20 cellular contexts compared by ENCODE assay signal in genomic region chr14:45972416-45972815, GRCh38.
"Had no signal": no experiment of that assay in that cellular context is flagged by ENCODE, and none has a peak within 500 bp of the region (broad histone marks: within the 10 kb centered on the region; RNA-seq: fewer than 3 reads in every experiment).

No MANE protein-coding gene starts in this region.

- H3K4me1 ChIP-seq: heart left ventricle, pancreas, right lobe of liver, tibial artery, upper lobe of left lung, vagina had no signal

- DNase-seq: effector memory CD4-positive, alpha-beta T cell; heart left ventricle; hippocampal formation; left colon; left ventricle myocardium superior; mesenchymal stem cell; midbrain; occipital lobe; pancreas; right lobe of liver; stimulated activated CD4-positive, alpha-beta T cell treated with anti-CD3 and anti-CD28 coated beads, Interleukin-1b, Interleukin-23, amount 100 ng/mL, for 48 hours; stimulated activated CD4-positive, alpha-beta T cell treated with anti-CD3 and anti-CD28 coated beads, Interleukin-4, amount 100 ng/mL, for 24 hours; tibial artery; upper lobe of left lung had no signal

- H3K4me3 Mint-ChIP-seq: natural killer cell treated with Interleukin-12 subunit alpha and Interleukin-12 subunit beta and Interleukin-15 and Interleukin-18, amount 100 ng/mL, for 72 hours; stimulated activated memory B cell treated with anti-CD40 and anti-IgM and Interleukin-4, amounts not matched to agents 10 μg/mL and 1 μg/mL and 100 μg/mL, for 72 hours; stimulated activated naive CD8-positive, alpha-beta T cell treated with anti-CD3 and anti-CD28 coated beads, Interleukin-15, Interleukin-2, amounts not matched to agents 100 ng/mL and 50 ng/mL, for 24 hours had no signal

- H3K36me3 ChIP-seq: heart left ventricle, pancreas, right lobe of liver, tibial artery, upper lobe of left lung, vagina had no signal

- H3K36me3 Mint-ChIP-seq: natural killer cell treated with Interleukin-12 subunit alpha and Interleukin-12 subunit beta and Interleukin-15 and Interleukin-18, amount 100 ng/mL, for 72 hours; stimulated activated memory B cell treated with anti-CD40 and anti-IgM and Interleukin-4, amounts not matched to agents 10 μg/mL and 1 μg/mL and 100 μg/mL, for 72 hours had no signal

- H3K9me3 Mint-ChIP-seq: stimulated activated memory B cell treated with anti-CD40 and anti-IgM and Interleukin-4, amounts not matched to agents 10 μg/mL and 1 μg/mL and 100 μg/mL, for 72 hours; stimulated activated naive CD8-positive, alpha-beta T cell treated with anti-CD3 and anti-CD28 coated beads, Interleukin-15, Interleukin-2, amounts not matched to agents 100 ng/mL and 50 ng/mL, for 24 hours had no signal

- H3K4me1 Mint-ChIP-seq: stimulated activated memory B cell treated with anti-CD40 and anti-IgM and Interleukin-4, amounts not matched to agents 10 μg/mL and 1 μg/mL and 100 μg/mL, for 72 hours had no signal

- H3K27ac ChIP-seq: heart left ventricle, pancreas, right lobe of liver, tibial artery, upper lobe of left lung, vagina had no signal

- H3K27ac Mint-ChIP-seq: natural killer cell treated with Interleukin-12 subunit alpha and Interleukin-12 subunit beta and Interleukin-15 and Interleukin-18, amount 100 ng/mL, for 72 hours; progenitor cell of endocrine pancreas; stimulated activated memory B cell treated with anti-CD40 and anti-IgM and Interleukin-4, amounts not matched to agents 10 μg/mL and 1 μg/mL and 100 μg/mL, for 72 hours; stimulated activated naive CD8-positive, alpha-beta T cell treated with anti-CD3 and anti-CD28 coated beads, Interleukin-15, Interleukin-2, amounts not matched to agents 100 ng/mL and 50 ng/mL, for 24 hours had no signal

- H3K9me3 ChIP-seq: pancreas, right lobe of liver, tibial artery, upper lobe of left lung, vagina had no signal

- H3K4me3 ChIP-seq: heart left ventricle, lung, pancreas, right lobe of liver, tibial artery, upper lobe of left lung, vagina had no signal

- H3K27me3 ChIP-seq: heart left ventricle, pancreas, right lobe of liver, tibial artery, upper lobe of left lung, vagina had no signal

- H3K27me3 Mint-ChIP-seq: natural killer cell treated with Interleukin-12 subunit alpha and Interleukin-12 subunit beta and Interleukin-15 and Interleukin-18, amount 100 ng/mL, for 72 hours; progenitor cell of endocrine pancreas; stimulated activated memory B cell treated with anti-CD40 and anti-IgM and Interleukin-4, amounts not matched to agents 10 μg/mL and 1 μg/mL and 100 μg/mL, for 72 hours; stimulated activated naive CD8-positive, alpha-beta T cell treated with anti-CD3 and anti-CD28 coated beads, Interleukin-15, Interleukin-2, amounts not matched to agents 100 ng/mL and 50 ng/mL, for 24 hours had no signal
